In the genomic region with DNA sequence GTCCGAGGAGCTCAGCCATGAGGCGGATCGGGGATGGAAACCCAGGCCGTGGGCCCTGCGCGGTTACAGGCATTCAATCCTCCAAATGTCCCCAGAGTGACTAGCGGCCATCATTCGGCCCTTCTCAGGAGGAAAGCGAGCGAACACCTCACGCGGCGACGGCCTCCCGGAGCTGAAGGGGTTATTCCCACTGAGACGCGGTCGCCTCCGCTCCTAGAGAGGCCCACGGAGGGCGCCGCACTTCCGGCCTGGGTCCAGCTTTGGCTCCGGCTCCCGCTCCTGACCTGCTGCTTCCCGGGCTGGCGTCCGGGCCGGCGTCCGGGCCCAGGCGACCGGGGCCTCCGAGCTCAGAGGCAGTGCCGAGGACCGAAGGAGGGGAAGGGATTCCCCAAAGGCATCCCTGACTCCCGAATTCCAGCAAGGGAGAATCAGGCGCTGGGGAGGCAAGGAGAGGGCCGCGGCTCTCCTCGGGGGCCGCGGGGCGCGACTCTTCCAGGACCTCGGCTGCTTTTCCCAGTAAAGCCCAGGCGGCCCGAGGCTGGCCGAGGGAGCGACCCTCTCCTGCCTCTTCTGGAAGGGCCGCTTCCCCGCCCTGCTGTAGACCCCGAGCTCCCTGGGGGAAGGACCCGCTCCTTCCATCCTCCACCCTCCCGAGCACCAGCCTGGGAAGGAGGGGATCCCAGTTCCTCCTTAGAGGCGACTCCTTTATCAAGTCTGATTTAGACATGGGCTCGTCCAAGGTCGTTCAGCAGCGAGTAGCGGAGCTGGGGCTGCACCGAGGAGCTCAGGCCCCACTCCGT, we compare ENCODE assay signal across 8 cellular contexts. TPM values are rescaled to one million over a fixed set of nuclear protein-coding genes. Genes with fewer than 3 reads are reported as not detected.
DNase-seq lines count a peak whose midpoint lies in the region; ATAC-seq and TF ChIP-seq lines count a peak whose summit lies in the region.

No MANE protein-coding gene starts in this region.

- CTCF ChIA-PET in RWPE1 (lab: Yijun Ruan, JAX): interaction anchor here (0.6 to 1.4 kb wide), 7 partner anchors 9 to 136 kb away, joined by 3 to 7 read pairs (median 4); no protein-coding TSS in a partner anchor
- CTCF ChIA-PET in activated naive CD4-positive, alpha-beta T cell treated with anti-CD3 and anti-CD28 coated beads, Interleukin-2, amount 10 ng/mL, durations not matched to agents 7 days and 5 days (lab: Charles Lee): interaction anchor here (2.7 kb wide), 1 partner anchor 9 kb away, joined by 26 read pairs; no protein-coding TSS in a partner anchor

- peak overlapping the region; percentile 78 for H3K4me3 ChIP-seq in thymus (ENCODE audit: low read length)

- POLR2A ChIA-PET in RWPE1 (lab: Yijun Ruan, JAX; ENCODE audit: low non-redundant PET): interaction anchor here (0.6 to 1.8 kb wide), 5 partner anchors 9 to 144 kb away, joined by 3 to 12 read pairs (median 4); a partner anchor contains a TSS

- peaks cover 4% of the 10 kb centered on the region for H3K4me1 ChIP-seq in thymus (ENCODE audit: control insufficient read depth, insufficient read depth, low read length)

- H3K9me3 Mint-ChIP-seq in activated naive CD4-positive, alpha-beta T cell treated with anti-CD3 and anti-CD28 coated beads, Interleukin-2, amount 10 ng/mL, durations not matched to agents 7 days and 5 days: no peaks in the 10 kb centered on the region
- no peaks in the 10 kb centered on the region for H3K9me3 Mint-ChIP-seq in nephron progenitor cell

- ATAC-seq in GM21423 (IDR thresholded peaks at IDR 0.05; ENCODE audit: unreplicated experiment): no peak

- H3K27me3 ChIP-seq in thymus (ENCODE audit: control insufficient read depth, insufficient read depth): no peaks in the 10 kb centered on the region

- H3K27ac ChIP-seq in RWPE1 (peak overlapping the region; percentile 91), thymus (ENCODE audit: low read depth) (peak overlapping the region; percentile 70)

- DNase-seq in DMS53 (lab: John Stamatoyannopoulos, UW) (peak; percentile 92), HUDEP-2 (lab: John Stamatoyannopoulos, UW; ENCODE audit: unreplicated experiment in 76 of 76) (peak in 52 of 76 experiments; percentile 10 to 89 (median 42)), RWPE1 (ENCODE audit: low spot score) (peak; percentile 77), foreskin melanocyte (peak; percentile 76), nephron progenitor cell (peak; percentile 81)
- DNase-seq in activated naive CD4-positive, alpha-beta T cell treated with anti-CD3 and anti-CD28 coated beads, Interleukin-2, amount 10 ng/mL, durations not matched to agents 7 days and 5 days: peak; percentile 65

- peaks cover 53% of the 10 kb centered on the region for H3K27me3 Mint-ChIP-seq in activated naive CD4-positive, alpha-beta T cell treated with anti-CD3 and anti-CD28 coated beads, Interleukin-2, amount 10 ng/mL, durations not matched to agents 7 days and 5 days
- peaks cover 20% of the 10 kb centered on the region for H3K27me3 Mint-ChIP-seq in nephron progenitor cell (ENCODE audit: low read depth, poor library complexity)

- no peak overlapping the region for H3K27ac Mint-ChIP-seq in activated naive CD4-positive, alpha-beta T cell treated with anti-CD3 and anti-CD28 coated beads, Interleukin-2, amount 10 ng/mL, durations not matched to agents 7 days and 5 days
- peak overlapping the region; percentile 96 for H3K27ac Mint-ChIP-seq in nephron progenitor cell

- H3K36me3 Mint-ChIP-seq in activated naive CD4-positive, alpha-beta T cell treated with anti-CD3 and anti-CD28 coated beads, Interleukin-2, amount 10 ng/mL, durations not matched to agents 7 days and 5 days: peaks cover 3% of the 10 kb centered on the region
- H3K36me3 Mint-ChIP-seq in nephron progenitor cell (ENCODE audit: low read depth): no peaks in the 10 kb centered on the region

- no peaks in the 10 kb centered on the region for H3K9me3 ChIP-seq in thymus (ENCODE audit: control insufficient read depth)

- TF ChIP-seq CTCF in RWPE1 (conservative IDR thresholded peaks at IDR 0.05; ENCODE audit: low read depth) (no peak), nephron progenitor cell (IDR thresholded peaks at IDR 0.05) (no peak)

- peaks cover 31% of the 10 kb centered on the region for H3K4me1 Mint-ChIP-seq in activated naive CD4-positive, alpha-beta T cell treated with anti-CD3 and anti-CD28 coated beads, Interleukin-2, amount 10 ng/mL, durations not matched to agents 7 days and 5 days
- peaks cover 19% of the 10 kb centered on the region for H3K4me1 Mint-ChIP-seq in nephron progenitor cell

- 3% methylated on average over 62 of the region's 62 CpGs for WGBS in thymus

- H3K4me3 Mint-ChIP-seq in activated naive CD4-positive, alpha-beta T cell treated with anti-CD3 and anti-CD28 coated beads, Interleukin-2, amount 10 ng/mL, durations not matched to agents 7 days and 5 days: peak overlapping the region; percentile 65
- peak overlapping the region; percentile 94 for H3K4me3 Mint-ChIP-seq in nephron progenitor cell

- no peaks in the 10 kb centered on the region for H3K36me3 ChIP-seq in thymus (ENCODE audit: control insufficient read depth, insufficient read depth)

RNA-seq across cellular contexts. Expression of a gene that starts 18.6 kb away (rescaled TPM):
- 4.6 TPM for polyA plus RNA-seq in thymus

RNA-seq across cellular contexts. Expression of a gene that starts 43.4 kb away (rescaled TPM):
- polyA plus RNA-seq in thymus: 74.8 TPM

RNA-seq across cellular contexts. Expression of a gene that starts 43.7 kb away (rescaled TPM):
- polyA plus RNA-seq in thymus: 19.6 TPM

RNA-seq across cellular contexts. Expression of a gene that starts 57.3 kb away (rescaled TPM):
- polyA plus RNA-seq in thymus: 53.8 TPM

Comparison
In these comparisons a context has a peak if more than half of its experiments do, and no peak if none do; other contexts are left out.
1. DNase-seq: peak in every context shown above with its lines; median percentile 92 in DMS53; 81 in nephron progenitor cell; 77 in RWPE1; 76 in foreskin melanocyte; 65 in activated naive CD4-positive, alpha-beta T cell treated with anti-CD3 and anti-CD28 coated beads, Interleukin-2, amount 10 ng/mL, durations not matched to agents 7 days and 5 days; 42 in HUDEP-2.